10 cellular contexts compared by ENCODE assay signal in genomic region chr1:31633117-31633516, GRCh38. TPM values are rescaled to one million over a fixed set of nuclear protein-coding genes. Genes with fewer than 3 reads are reported as not detected.
A peak's percentile ranks its signal among the peaks of the same experiment; 100 is the strongest.
DNase-seq lines count a peak whose midpoint lies in the region; ATAC-seq and TF ChIP-seq lines count a peak whose summit lies in the region.
"Had no signal": no experiment of that assay in that cellular context is flagged by ENCODE, and none has a peak within 500 bp of the region (broad histone marks: within the 10 kb centered on the region; RNA-seq: fewer than 3 reads in every experiment).

No MANE protein-coding gene starts in this region.

- H3K79me2 ChIP-seq in Karpas-422 (ENCODE audit: low read length), result peaks cover 41% of the 10 kb centered on the region

- no peaks in the 10 kb centered on the region for H3K27me3 ChIP-seq in Karpas-422 (ENCODE audit: low read length)
- H3K27me3 ChIP-seq in body of pancreas, result no peaks in the 10 kb centered on the region
- no peaks in the 10 kb centered on the region for H3K27me3 ChIP-seq in psoas muscle (ENCODE audit: insufficient read depth in 3 of 3, low read length in 2 of 3)
- H3K27me3 ChIP-seq in ovary, result no peaks in the 10 kb centered on the region
- H3K27me3 ChIP-seq: BLaER1 treated with 17β-estradiol and CSF1 and Interleukin-3, amounts not matched to agents 10 nM and 100 nM had no signal

- no peaks in the 10 kb centered on the region for H4K20me1 ChIP-seq in Karpas-422 (ENCODE audit: insufficient read depth, low read depth, low read length)

- WGBS in body of pancreas, 2 donors, result 53 to 64% methylated on average over 3 to 4 of the region's 4 CpGs
- 60 to 70% (median 69%) methylated on average over 4 of the region's 4 CpGs for WGBS in psoas muscle, 3 donors
- 64 to 69% (median 68%) methylated on average over 4 of the region's 4 CpGs for WGBS in ovary, 3 donors

- H3K4me3 ChIP-seq in Karpas-422 (ENCODE audit: low read length) (no peak overlapping the region), body of pancreas (no peak overlapping the region), psoas muscle (no peak overlapping the region), ovary (no peak overlapping the region)
- H3K4me3 ChIP-seq: BLaER1 treated with 17β-estradiol and CSF1 and Interleukin-3, amounts not matched to agents 10 nM and 100 nM had no signal

- peak in 5 of 7 experiments; percentile 18 to 41 (median 28) for TF ChIP-seq CTCF in body of pancreas (IDR thresholded peaks at IDR 0.05)
- peak; percentile 42 for TF ChIP-seq CTCF in psoas muscle (IDR thresholded peaks at IDR 0.05)
- TF ChIP-seq CTCF in ovary (IDR thresholded peaks at IDR 0.05), result no peak

- TF ChIP-seq EP300 in ovary (IDR thresholded peaks at IDR 0.05), result no peak

- H3K9me2 ChIP-seq in Karpas-422 (replicated peaks; ENCODE audit: insufficient read depth, low read length), result no peaks in the 10 kb centered on the region

- intact Hi-C loops in body of pancreas (cut with DNase I), result no loop called here
- intact Hi-C loops in psoas muscle (cut with DNase I), result no loop called here
- intact Hi-C loops in ovary (cut with DNase I), result no loop called here

- TF ChIP-seq POLR2A in body of pancreas (IDR thresholded peaks at IDR 0.05) (no peak), ovary (IDR thresholded peaks at IDR 0.05) (no peak)

- ATAC-seq in body of pancreas, result peak; percentile 28
- peak in 2 of 4 donors; percentile 49 to 52 for ATAC-seq in psoas muscle
- ATAC-seq in HG02588 (IDR thresholded peaks at IDR 0.05; ENCODE audit: unreplicated experiment), result no peak

- no peak overlapping the region for H3K4me2 ChIP-seq in Karpas-422 (ENCODE audit: low read depth, low read length, poor library complexity, severe bottlenecking)
- H3K4me2 ChIP-seq: BLaER1 treated with 17β-estradiol and CSF1 and Interleukin-3, amounts not matched to agents 10 nM and 100 nM had no signal

- H3K9me3 ChIP-seq in Karpas-422 (ENCODE audit: low read length) (no peaks in the 10 kb centered on the region), body of pancreas (no peaks in the 10 kb centered on the region), psoas muscle (no peaks in the 10 kb centered on the region), ovary (no peaks in the 10 kb centered on the region)
- H3K9me3 ChIP-seq: BLaER1 treated with 17β-estradiol and CSF1 and Interleukin-3, amounts not matched to agents 10 nM and 100 nM had no signal

- H3K36me3 ChIP-seq in Karpas-422 (ENCODE audit: insufficient read depth, low read length) (no peaks in the 10 kb centered on the region), body of pancreas (replicated peaks in 1 of 2; ENCODE audit: insufficient read depth in 1 of 2, low read depth in 2 of 2) (peaks cover 0 to 22% of the 10 kb centered on the region in 2 donors), psoas muscle (ENCODE audit: insufficient read depth in 1 of 2, low read depth in 1 of 2) (peaks cover 3 to 69% of the 10 kb centered on the region in 2 donors), ovary (no peaks in the 10 kb centered on the region)

- no peak overlapping the region for H3K27ac ChIP-seq in Karpas-422 (ENCODE audit: low read length)
- no peak overlapping the region for H3K27ac ChIP-seq in body of pancreas
- peak overlapping the region; percentile 12 for H3K27ac ChIP-seq in psoas muscle
- no peak overlapping the region for H3K27ac ChIP-seq in ovary

- H2AFZ ChIP-seq in Karpas-422 (ENCODE audit: low read length), result no peak overlapping the region

- H3K4me1 ChIP-seq in Karpas-422 (ENCODE audit: low read length) (no peaks in the 10 kb centered on the region), body of pancreas (peaks cover 7% of the 10 kb centered on the region), psoas muscle (peaks cover 52% of the 10 kb centered on the region), ovary (ENCODE audit: insufficient read depth) (peaks cover 3% of the 10 kb centered on the region)

- peak; percentile 9 for DNase-seq in NCI-H2107 treated with DMSO at 0.1 percent for 48 hours (lab: John Stamatoyannopoulos, UW; ENCODE audit: unreplicated experiment)
- DNase-seq in NCI-H2107 (lab: John Stamatoyannopoulos, UW), result no peak
- DNase-seq in Karpas-422, result peak; percentile 71
- peak in 2 of 4 donors; percentile 45 to 59 for DNase-seq in body of pancreas
- peak; percentile 39 to 78 for DNase-seq in psoas muscle
- DNase-seq in retina, result no peak
- DNase-seq in ovary, result no peak
- DNase-seq: NCI-H1105 treated with DMSO at 0.1 percent for 48 hours had no signal

- no peak overlapping the region for H3K9ac ChIP-seq in Karpas-422 (ENCODE audit: low read length)

RNA-seq across cellular contexts. Expression of gene PEF1, which starts 11.6 kb away (rescaled TPM):
- total RNA-seq in Karpas-422 (2014; rRNA removed; shearing (Covaris generic); ENCODE audit: low replicate concordance), result 53.0 and 56.2 TPM in 2 replicates
- total RNA-seq in body of pancreas (10 to 100 TPM; 23.6 to 24.1 TPM), psoas muscle (10 to 100 TPM; 22.1 to 43.1 (median 29.7) TPM), ovary (10 to 100 TPM; 31.7 to 65.2 (median 59.9) TPM)
- polyA plus RNA-seq in psoas muscle (10 to 100 TPM; 29.5 to 57.4 (median 30.7) TPM), ovary (10 to 100 TPM; 54.3 to 58.2 TPM)

RNA-seq across cellular contexts. Expression of gene HCRTR1, which starts 15.6 kb away (rescaled TPM):
- total RNA-seq in Karpas-422 (2014; rRNA removed; shearing (Covaris generic); ENCODE audit: low replicate concordance), result not detected in 2 replicates
- total RNA-seq in body of pancreas, result not detected
- total RNA-seq in psoas muscle, result 1 to 10 TPM in 1 of 4 donors, under 1 TPM in 2, not detected in 1; 0.18 to 1.2 (median 0.42) TPM
- polyA plus RNA-seq in psoas muscle, result under 1 TPM; 0.12 to 0.51 (median 0.27) TPM
- not detected for total RNA-seq in ovary
- not detected for polyA plus RNA-seq in ovary

RNA-seq across cellular contexts. Expression of gene TINAGL1, which starts 56.8 kb away (rescaled TPM):
- not detected in 2 replicates for total RNA-seq in Karpas-422 (2014; rRNA removed; shearing (Covaris generic); ENCODE audit: low replicate concordance)
- 100 to 1,000 TPM in 1 of 2 donors, 10 to 100 TPM in 1; 47.2 to 148 TPM for total RNA-seq in body of pancreas
- 10 to 100 TPM; 28.5 to 59.6 (median 47.3) TPM for total RNA-seq in psoas muscle
- 10 to 100 TPM; 46.7 to 59.3 (median 57.4) TPM for polyA plus RNA-seq in psoas muscle
- 10 to 100 TPM; 27.1 to 57.3 (median 31.4) TPM for total RNA-seq in ovary
- 10 to 100 TPM; 30.0 to 55.0 TPM for polyA plus RNA-seq in ovary

Comparison
In these comparisons a context has a peak if more than half of its experiments do, and no peak if none do; other contexts are left out.
1. DNase-seq: peak in NCI-H2107 treated with DMSO at 0.1 percent for 48 hours (single experiment), Karpas-422 (single experiment) and psoas muscle (2 of 2); none in NCI-H2107 (single experiment), retina (single experiment) and ovary (0 of 5).
2. CTCF ChIP-seq: peak in body of pancreas (5 of 7) and psoas muscle (single experiment); none in ovary (0 of 3).
3. RNA of gene TINAGL1, which starts 56.8 kb away (total RNA-seq): 47.2 to 148 TPM in body of pancreas, 28.5 to 59.6 TPM in psoas muscle and 27.1 to 57.3 TPM in ovary; not detected in Karpas-422; every median in the first group is over 10 times any median in the second.